32 cellular contexts compared by ENCODE assay signal in the genomic region with DNA sequence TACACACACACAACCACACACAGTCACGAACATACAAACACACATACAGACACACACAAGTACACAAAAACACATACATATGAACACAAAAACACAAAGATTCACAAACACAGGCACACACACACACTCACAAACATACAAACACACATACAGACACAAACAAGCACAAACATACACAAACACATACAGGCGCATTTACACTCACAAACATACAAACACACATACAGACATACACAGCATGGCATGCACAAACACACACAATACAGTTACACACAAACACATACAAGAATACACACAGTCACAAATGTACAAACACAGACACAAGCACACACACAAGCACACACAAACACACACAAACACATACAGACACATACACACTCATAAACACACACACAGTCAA.
"Had no signal": no experiment of that assay in that cellular context is flagged by ENCODE, and none has a peak within 500 bp of the region (broad histone marks: within the 10 kb centered on the region; RNA-seq: fewer than 3 reads in every experiment).

No MANE protein-coding gene starts in this region.

- DNase-seq: activated B cell treated with CpG ODN at 0.5 μM for 24 hours; activated CD4-positive, alpha-beta T cell treated with anti-CD3 and anti-CD28 coated beads for 48 hours; activated CD4-positive, alpha-beta T cell treated with anti-CD3 and anti-CD28 coated beads, Interleukin-2, amount 50 U/mL, for 1 hour; activated CD4-positive, alpha-beta T cell treated with anti-CD3 and anti-CD28 coated beads, Interleukin-2, amount 50 U/mL, for 48 hours; activated CD8-positive, alpha-beta memory T cell treated with anti-CD3 and anti-CD28 coated beads for 24 hours; activated CD8-positive, alpha-beta T cell treated with anti-CD3 and anti-CD28 coated beads for 36 hours; activated effector memory CD4-positive, alpha-beta T cell treated with Interleukin-2 at 50 U/mL for 16 hours; activated gamma-delta T cell treated with Interleukin-2 at 50 U/mL for 16 hours; activated naive CD4-positive, alpha-beta T cell treated with anti-CD3 and anti-CD28 coated beads, Interleukin-2, amount 50 U/mL, for 16 hours; activated naive CD4-positive, alpha-beta T cell treated with Interleukin-2 at 50 U/mL for 16 hours; activated T-cell treated with anti-CD3 and anti-CD28 coated beads, Interleukin-2, amount 50 U/mL, for 4 hours; amniotic stem cell; anterior cingulate cortex; brain microvascular endothelial cell; caudate nucleus; cerebellar nuclear complex; colonic mucosa; effector CD8-positive, alpha-beta T cell; foreskin keratinocyte; gastrocnemius medialis; glutamatergic neuron; heart left ventricle; T-helper 1 cell; T-helper 17 cell; T1000; WERI-Rb-1 had no signal

- ATAC-seq: activated CD4-positive, CD25-positive, alpha-beta regulatory T cell treated with anti-CD3 and anti-CD28 coated beads, Interleukin-2, amount 50 U/mL, for 24 hours; activated CD8-positive, alpha-beta T cell treated with anti-CD3 and anti-CD28 coated beads for 36 hours; activated T-cell treated with anti-CD3 and anti-CD28 coated beads, Interleukin-2, amount 50 U/mL, for 4 hours; activated T-helper 17 cell treated with anti-CD3 and anti-CD28 coated beads, Interleukin-2, amount 50 U/mL, for 72 hours; esophagus mucosa; foreskin keratinocyte; gastrocnemius medialis; heart left ventricle; T-helper 17 cell had no signal

- H3K4me3 ChIP-seq: colonic mucosa, gastrocnemius medialis, heart left ventricle had no signal

- H3K36me3 ChIP-seq: brain microvascular endothelial cell, colonic mucosa, gastrocnemius medialis, heart left ventricle, WERI-Rb-1 had no signal

- H3K27ac ChIP-seq: brain microvascular endothelial cell, colonic mucosa, foreskin keratinocyte, gastrocnemius medialis, heart left ventricle had no signal

- H3K4me3 Mint-ChIP-seq: activated B cell treated with CpG ODN at 0.5 μM for 24 hours; activated CD8-positive, alpha-beta T cell treated with anti-CD3 and anti-CD28 coated beads for 36 hours; activated naive CD8-positive, alpha-beta T cell; activated T-cell treated with anti-CD3 and anti-CD28 coated beads, Interleukin-2, amount 50 U/mL, for 4 hours; activated T-helper 17 cell treated with anti-CD3 and anti-CD28 coated beads, Interleukin-2, amount 50 U/mL, for 72 hours; T-helper 17 cell; T-helper 2 cell treated with Interferon-gamma antibody and Interleukin-4, amounts not matched to agents 5 μg/mL and 100 μg/mL, for 36 hours had no signal

- H3K9me3 Mint-ChIP-seq: activated T-helper 17 cell treated with anti-CD3 and anti-CD28 coated beads, Interleukin-2, amount 50 U/mL, for 72 hours had no signal

- H3K27ac Mint-ChIP-seq: activated B cell treated with CpG ODN at 0.5 μM for 24 hours; activated CD8-positive, alpha-beta T cell treated with anti-CD3 and anti-CD28 coated beads for 36 hours; activated naive CD8-positive, alpha-beta T cell; activated T-helper 17 cell treated with anti-CD3 and anti-CD28 coated beads, Interleukin-2, amount 50 U/mL, for 72 hours; T-helper 17 cell; T-helper 2 cell treated with Interferon-gamma antibody and Interleukin-4, amounts not matched to agents 5 μg/mL and 100 μg/mL, for 36 hours had no signal

- H3K4me1 Mint-ChIP-seq: activated B cell treated with CpG ODN at 0.5 μM for 24 hours; activated T-helper 17 cell treated with anti-CD3 and anti-CD28 coated beads, Interleukin-2, amount 50 U/mL, for 72 hours; T-helper 17 cell had no signal

- H3K36me3 Mint-ChIP-seq: activated naive CD8-positive, alpha-beta T cell had no signal

- H3K9me3 ChIP-seq: colonic mucosa, gastrocnemius medialis had no signal

- H3K27me3 ChIP-seq: brain microvascular endothelial cell, foreskin keratinocyte, gastrocnemius medialis, heart left ventricle had no signal

- H3K27me3 Mint-ChIP-seq: activated B cell treated with CpG ODN at 0.5 μM for 24 hours; activated CD8-positive, alpha-beta T cell treated with anti-CD3 and anti-CD28 coated beads for 36 hours; T-helper 17 cell had no signal

- H3K4me1 ChIP-seq: colonic mucosa, foreskin keratinocyte, gastrocnemius medialis, heart left ventricle had no signal

- FAIRE-seq: astrocyte had no signal
